ENCODE assay signal across 9 cellular contexts in the genomic region with DNA sequence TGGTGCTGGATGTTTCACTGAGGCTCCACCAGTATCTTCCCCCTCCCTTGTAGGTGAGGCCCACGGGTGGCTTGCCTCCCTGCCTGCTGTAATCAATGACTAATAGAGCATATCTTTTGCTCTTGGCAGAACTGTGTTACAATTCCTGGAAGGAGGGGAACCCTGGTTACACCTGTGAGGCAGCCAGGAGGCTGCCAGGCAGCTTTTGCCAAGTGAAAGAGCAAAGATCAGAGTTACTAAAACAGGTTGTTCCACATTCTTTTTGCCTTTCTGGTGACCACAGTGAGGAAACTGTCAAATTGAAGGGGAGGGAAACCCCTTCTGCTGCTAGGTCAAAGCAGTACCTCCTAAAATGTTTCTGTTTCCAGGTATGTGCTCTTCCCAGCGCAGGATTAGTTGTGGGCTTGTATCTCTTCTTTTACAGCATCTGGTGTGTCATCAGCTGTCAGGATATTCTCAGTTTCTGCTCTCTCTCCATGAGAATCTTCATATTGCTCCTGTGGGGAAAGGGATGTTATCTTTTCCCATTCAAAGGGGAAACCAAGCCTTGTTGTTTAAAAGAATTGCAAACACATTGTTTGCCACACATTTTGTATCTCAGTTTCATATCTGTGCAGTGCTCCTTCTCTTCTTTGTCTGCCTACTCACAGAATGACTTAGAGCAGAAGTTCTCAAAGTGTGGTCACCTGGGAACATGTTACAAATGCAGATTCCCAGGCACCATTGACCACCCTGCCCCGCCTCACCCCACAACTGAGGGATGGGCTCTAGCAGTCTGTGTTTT.
DNase-seq lines count a peak whose midpoint lies in the region; ATAC-seq and TF ChIP-seq lines count a peak whose summit lies in the region.
"Had no signal": no experiment of that assay in that cellular context is flagged by ENCODE, and none has a peak within 500 bp of the region (broad histone marks: within the 10 kb centered on the region; RNA-seq: fewer than 3 reads in every experiment).

No MANE protein-coding gene starts in this region.

- H3K9me3 ChIP-seq in Caco-2: no peaks in the 10 kb centered on the region

- CTCF ChIA-PET in Caco-2 (lab: Charles Lee): no interaction called here

- peaks cover 69% of the 10 kb centered on the region for H3K4me1 ChIP-seq in Caco-2

- POLR2A ChIA-PET in Caco-2 (lab: Charles Lee): no interaction called here

- H3K27me3 ChIP-seq in Caco-2 (replicated peaks; ENCODE audit: control insufficient read depth, insufficient read depth, low read length): no peaks in the 10 kb centered on the region

- peaks cover 49% of the 10 kb centered on the region for H3K4me1 Mint-ChIP-seq in Caco-2 (ENCODE audit: low read depth, unreplicated experiment)
- H3K4me1 Mint-ChIP-seq in glutamatergic neuron (ENCODE audit: low read depth, unreplicated experiment): peaks cover 27% of the 10 kb centered on the region

- ATAC-seq in GM19351 (IDR thresholded peaks at IDR 0.05; ENCODE audit: unreplicated experiment) (peak; percentile 77), HG03521 (IDR thresholded peaks at IDR 0.05; ENCODE audit: unreplicated experiment) (peak; percentile 51)

- H3K36me3 ChIP-seq in Caco-2 (ENCODE audit: control insufficient read depth, insufficient read depth, low read length): no peaks in the 10 kb centered on the region

- no peak overlapping the region for H3K4me3 ChIP-seq in Caco-2 (ENCODE audit: low read depth, low read length)

- H3K27ac Mint-ChIP-seq in Caco-2 (ENCODE audit: unreplicated experiment) (peak overlapping the region; percentile 95), glutamatergic neuron (ENCODE audit: unreplicated experiment) (no peak overlapping the region)
- H3K27ac Mint-ChIP-seq: activated CD4-positive, alpha-beta T cell treated with anti-CD3 and anti-CD28 coated beads, Interleukin-2, amount 10 ng/mL, durations not matched to agents 7 days and 5 days had no signal

- H3K36me3 Mint-ChIP-seq in Caco-2 (ENCODE audit: insufficient read depth, unreplicated experiment) (peaks cover 27% of the 10 kb centered on the region), glutamatergic neuron (ENCODE audit: unreplicated experiment) (no peaks in the 10 kb centered on the region)

- intact Hi-C loops in Caco-2 (cut with micrococcal nuclease; ENCODE audit: unreplicated experiment): loop anchor here (1.0 kb wide), 4 partner anchors 9 to 42 kb away; no protein-coding TSS in a partner anchor

- H3K27me3 Mint-ChIP-seq in Caco-2 (ENCODE audit: insufficient read depth, unreplicated experiment): no peaks in the 10 kb centered on the region
- H3K27me3 Mint-ChIP-seq in glutamatergic neuron (ENCODE audit: unreplicated experiment): peaks cover 7% of the 10 kb centered on the region

- H3K9me3 Mint-ChIP-seq in Caco-2 (ENCODE audit: unreplicated experiment) (no peaks in the 10 kb centered on the region), glutamatergic neuron (ENCODE audit: unreplicated experiment) (peaks cover 6% of the 10 kb centered on the region)
- H3K9me3 Mint-ChIP-seq: activated CD4-positive, alpha-beta T cell treated with anti-CD3 and anti-CD28 coated beads, Interleukin-2, amount 10 ng/mL, durations not matched to agents 7 days and 5 days had no signal

- DNase-seq in Caco-2 (peak; percentile 89 to 91), glutamatergic neuron (no peak), COLO829 (ENCODE audit: low spot score) (no peak), NCI-H1092 (lab: John Stamatoyannopoulos, UW) (no peak), RKO (ENCODE audit: low spot score) (no peak), NCI-H2107 treated with DMSO at 0.1 percent for 48 hours (lab: John Stamatoyannopoulos, UW; ENCODE audit: unreplicated experiment) (no peak)
- DNase-seq: activated CD4-positive, alpha-beta T cell treated with anti-CD3 and anti-CD28 coated beads, Interleukin-2, amount 10 ng/mL, durations not matched to agents 7 days and 5 days had no signal

- TF ChIP-seq CTCF in Caco-2 (IDR thresholded peaks at IDR 0.05; ENCODE audit: insufficient read depth in 1 of 2, low read depth in 1 of 2, low read length in 1 of 2, severe bottlenecking in 1 of 2, unreplicated experiment in 1 of 2): no peak
- no peak for TF ChIP-seq CTCF in glutamatergic neuron (IDR thresholded peaks at IDR 0.05; ENCODE audit: partially characterized antibody, unreplicated experiment)

- H3K4me3 Mint-ChIP-seq in Caco-2 (ENCODE audit: unreplicated experiment): peak overlapping the region; percentile 69
- peak overlapping the region; percentile 13 for H3K4me3 Mint-ChIP-seq in glutamatergic neuron (ENCODE audit: unreplicated experiment)
- H3K4me3 Mint-ChIP-seq: activated CD4-positive, alpha-beta T cell treated with anti-CD3 and anti-CD28 coated beads, Interleukin-2, amount 10 ng/mL, durations not matched to agents 7 days and 5 days had no signal

- no TSS peak for BruUV-seq in Caco-2 (replicated peaks; lab: Mats Ljungman, UMichigan)

Comparison
In these comparisons a context has a peak if more than half of its experiments do, and no peak if none do; other contexts are left out.
1. DNase-seq: peak in Caco-2 (2 of 2); none in glutamatergic neuron (single experiment), COLO829 (single experiment), NCI-H1092 (single experiment), RKO (single experiment) and NCI-H2107 treated with DMSO at 0.1 percent for 48 hours (single experiment).